Comparison of ENCODE assay signal across 1 cellular context in the genomic region with DNA sequence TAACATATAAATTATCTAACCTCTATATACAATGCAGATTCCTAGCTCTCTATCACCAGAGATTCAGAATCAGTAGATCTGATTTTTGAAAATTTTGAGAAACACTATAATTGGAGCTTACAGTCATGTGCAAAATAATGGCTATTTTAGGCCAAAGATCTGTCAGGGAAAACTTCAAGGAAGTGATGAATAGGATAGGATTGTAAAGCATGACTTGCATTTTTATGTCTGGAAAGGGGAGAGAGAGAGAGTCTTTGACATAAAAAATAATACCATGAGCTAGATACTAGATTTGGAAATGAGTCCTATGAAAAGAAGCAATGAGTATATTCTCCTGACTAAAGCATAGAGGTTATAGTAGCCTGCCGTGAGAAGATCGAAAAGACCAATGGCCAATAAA.
A peak's percentile ranks its signal among the peaks of the same experiment; 100 is the strongest.
TF ChIP-seq lines count a peak whose summit lies in the region.

No MANE protein-coding gene starts in this region.

TF ChIP-seq in IMR-90, 13 proteins besides CTCF, POLR2A, EP300 and RAD21:
- TF ChIP-seq NFE2L2 (IDR thresholded peaks at IDR 0.05; ENCODE audit: low read depth, low read length), result peak; percentile 42; the same call in 1 of the 2 replicates
- TF ChIP-seq, protein P1, sequence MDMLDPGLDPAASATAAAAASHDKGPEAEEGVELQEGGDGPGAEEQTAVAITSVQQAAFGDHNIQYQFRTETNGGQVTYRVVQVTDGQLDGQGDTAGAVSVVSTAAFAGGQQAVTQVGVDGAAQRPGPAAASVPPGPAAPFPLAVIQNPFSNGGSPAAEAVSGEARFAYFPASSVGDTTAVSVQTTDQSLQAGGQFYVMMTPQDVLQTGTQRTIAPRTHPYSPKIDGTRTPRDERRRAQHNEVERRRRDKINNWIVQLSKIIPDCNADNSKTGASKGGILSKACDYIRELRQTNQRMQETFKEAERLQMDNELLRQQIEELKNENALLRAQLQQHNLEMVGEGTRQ (IDR thresholded peaks at IDR 0.05; ENCODE audit: low read depth, low read length), result no peak
